22 cellular contexts compared by ENCODE assay signal in the genomic region with DNA sequence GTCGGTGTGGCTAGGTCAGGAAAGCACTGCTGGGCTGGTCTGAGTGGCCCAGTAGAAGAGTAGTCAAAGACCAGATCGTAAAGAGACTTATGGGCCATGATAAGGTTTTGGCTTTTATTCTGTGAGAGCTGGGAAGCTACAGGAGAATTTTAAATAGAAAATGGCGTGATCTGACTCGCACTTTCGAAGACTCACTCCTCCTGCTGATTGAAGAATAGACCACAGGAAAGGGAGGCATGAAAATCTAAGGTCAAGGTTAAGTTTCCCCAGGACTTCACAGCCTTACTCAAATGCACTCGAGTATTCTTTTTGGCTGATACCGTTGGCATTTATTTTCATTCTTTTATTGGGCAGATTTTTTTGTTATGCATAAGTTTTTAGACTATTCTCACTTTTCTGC.
A peak's percentile ranks its signal among the peaks of the same experiment; 100 is the strongest.
DNase-seq lines count a peak whose midpoint lies in the region; ATAC-seq and TF ChIP-seq lines count a peak whose summit lies in the region.
"Had no signal": no experiment of that assay in that cellular context is flagged by ENCODE, and none has a peak within 500 bp of the region (broad histone marks: within the 10 kb centered on the region; RNA-seq: fewer than 3 reads in every experiment).

No MANE protein-coding gene starts in this region.

- POLR2A ChIA-PET in activated CD4-positive, alpha-beta memory T cell treated with anti-CD3 and anti-CD28 coated beads, Interleukin-2, amount 10 ng/mL, durations not matched to agents 7 days and 5 days (lab: Charles Lee): no interaction called here

- H3K9me3 Mint-ChIP-seq in HFFc6: no peaks in the 10 kb centered on the region
- peaks cover 7% of the 10 kb centered on the region for H3K9me3 Mint-ChIP-seq in activated CD4-positive, alpha-beta memory T cell treated with anti-CD3 and anti-CD28 coated beads, Interleukin-2, amount 10 ng/mL, durations not matched to agents 7 days and 5 days
- H3K9me3 Mint-ChIP-seq: activated T-helper 1 cell treated with anti-CD3 and anti-CD28 coated beads, Interleukin-12 subunit alpha, Interleukin-12 subunit beta, Interleukin-2, Interleukin-4 antibody, amounts not matched to agents 30 ng/mL and 10 ng/mL and 1 ng/mL, durations not matched to agents 14 hours and 24 hours and 36 hours; T-helper 1 cell treated with Interleukin-12 subunit alpha and Interleukin-12 subunit beta and Interleukin-4 antibody, amounts not matched to agents 30 μg/mL and 1 μg/mL, for 36 hours had no signal

- peaks cover 90% of the 10 kb centered on the region for H3K4me1 ChIP-seq in RWPE2 (ENCODE audit: insufficient read depth, poor library complexity, severe bottlenecking)
- peaks cover 54% of the 10 kb centered on the region for H3K4me1 ChIP-seq in foreskin keratinocyte
- H3K4me1 ChIP-seq: spleen had no signal

- no peaks in the 10 kb centered on the region for H3K9me3 ChIP-seq in RWPE2 (ENCODE audit: severe bottlenecking)
- H3K9me3 ChIP-seq: spleen, thoracic aorta had no signal

- H3K4me1 Mint-ChIP-seq in HFFc6 (ENCODE audit: low read depth): peaks cover 92% of the 10 kb centered on the region
- no peaks in the 10 kb centered on the region for H3K4me1 Mint-ChIP-seq in activated CD4-positive, alpha-beta memory T cell treated with anti-CD3 and anti-CD28 coated beads, Interleukin-2, amount 10 ng/mL, durations not matched to agents 7 days and 5 days
- H3K4me1 Mint-ChIP-seq: B cell; memory B cell; naive thymus-derived CD8-positive, alpha-beta T cell had no signal

- CTCF ChIA-PET in activated CD4-positive, alpha-beta memory T cell treated with anti-CD3 and anti-CD28 coated beads, Interleukin-2, amount 10 ng/mL, durations not matched to agents 7 days and 5 days (lab: Charles Lee): no interaction called here

- ATAC-seq in RWPE2 (ENCODE audit: low read depth) (no peak), foreskin keratinocyte (no peak)
- ATAC-seq: naive thymus-derived CD8-positive, alpha-beta T cell had no signal

- peaks cover 7% of the 10 kb centered on the region for H3K36me3 Mint-ChIP-seq in HFFc6 (ENCODE audit: low read depth)
- H3K36me3 Mint-ChIP-seq in activated CD4-positive, alpha-beta memory T cell treated with anti-CD3 and anti-CD28 coated beads, Interleukin-2, amount 10 ng/mL, durations not matched to agents 7 days and 5 days (ENCODE audit: low read depth): no peaks in the 10 kb centered on the region
- H3K36me3 Mint-ChIP-seq: memory B cell; naive thymus-derived CD8-positive, alpha-beta T cell had no signal

- no peaks in the 10 kb centered on the region for H3K27me3 Mint-ChIP-seq in HFFc6 (ENCODE audit: insufficient read depth)
- no peaks in the 10 kb centered on the region for H3K27me3 Mint-ChIP-seq in activated CD4-positive, alpha-beta memory T cell treated with anti-CD3 and anti-CD28 coated beads, Interleukin-2, amount 10 ng/mL, durations not matched to agents 7 days and 5 days
- H3K27me3 Mint-ChIP-seq: B cell; memory B cell; naive thymus-derived CD8-positive, alpha-beta T cell had no signal

- no peaks in the 10 kb centered on the region for H3K36me3 ChIP-seq in RWPE2 (ENCODE audit: low read depth)
- H3K36me3 ChIP-seq: spleen, thoracic aorta had no signal

- H3K27ac ChIP-seq in C4-2B: no peak overlapping the region
- H3K27ac ChIP-seq in RWPE2 (ENCODE audit: poor library complexity, severe bottlenecking): peak overlapping the region; percentile 99
- peak overlapping the region; percentile 86 for H3K27ac ChIP-seq in foreskin keratinocyte
- H3K27ac ChIP-seq: spleen, thoracic aorta had no signal

- TF ChIP-seq CTCF in C4-2B (conservative IDR thresholded peaks at IDR 0.05) (peak; percentile 36), HFFc6 (IDR thresholded peaks at IDR 0.05) (no peak), RWPE2 (IDR thresholded peaks at IDR 0.05; ENCODE audit: poor library complexity, severe bottlenecking) (peak; percentile 14), foreskin keratinocyte (conservative IDR thresholded peaks at IDR 0.05) (no peak)

- H3K4me3 ChIP-seq in RWPE2 (ENCODE audit: severe bottlenecking): no peak overlapping the region
- H3K4me3 ChIP-seq: spleen, thoracic aorta had no signal

- peak overlapping the region; percentile 79; the same call in 1 of the 2 replicates for H3K4me3 Mint-ChIP-seq in HFFc6
- H3K4me3 Mint-ChIP-seq in activated CD4-positive, alpha-beta memory T cell treated with anti-CD3 and anti-CD28 coated beads, Interleukin-2, amount 10 ng/mL, durations not matched to agents 7 days and 5 days: no peak overlapping the region
- H3K4me3 Mint-ChIP-seq: activated T-helper 1 cell treated with anti-CD3 and anti-CD28 coated beads, Interleukin-12 subunit alpha, Interleukin-12 subunit beta, Interleukin-2, Interleukin-4 antibody, amounts not matched to agents 30 ng/mL and 10 ng/mL and 1 ng/mL, durations not matched to agents 14 hours and 24 hours and 36 hours; B cell; memory B cell; naive thymus-derived CD8-positive, alpha-beta T cell; T-helper 1 cell treated with Interleukin-12 subunit alpha and Interleukin-12 subunit beta and Interleukin-4 antibody, amounts not matched to agents 30 μg/mL and 1 μg/mL, for 36 hours had no signal

- H3K27me3 ChIP-seq in RWPE2 (ENCODE audit: insufficient read depth, poor library complexity, severe bottlenecking) (no peaks in the 10 kb centered on the region), foreskin keratinocyte (no peaks in the 10 kb centered on the region)
- H3K27me3 ChIP-seq: spleen had no signal

- H3K27ac Mint-ChIP-seq in HFFc6: peak overlapping the region; percentile 88
- no peak overlapping the region for H3K27ac Mint-ChIP-seq in activated CD4-positive, alpha-beta memory T cell treated with anti-CD3 and anti-CD28 coated beads, Interleukin-2, amount 10 ng/mL, durations not matched to agents 7 days and 5 days
- H3K27ac Mint-ChIP-seq: activated T-helper 1 cell treated with anti-CD3 and anti-CD28 coated beads, Interleukin-12 subunit alpha, Interleukin-12 subunit beta, Interleukin-2, Interleukin-4 antibody, amounts not matched to agents 30 ng/mL and 10 ng/mL and 1 ng/mL, durations not matched to agents 14 hours and 24 hours and 36 hours; B cell; memory B cell; naive thymus-derived CD8-positive, alpha-beta T cell; T-helper 1 cell treated with Interleukin-12 subunit alpha and Interleukin-12 subunit beta and Interleukin-4 antibody, amounts not matched to agents 30 μg/mL and 1 μg/mL, for 36 hours had no signal

- DNase-seq in HFFc6 (no peak), RWPE2 (ENCODE audit: low spot score) (no peak), foreskin keratinocyte (no peak), NCI-H1930 (lab: John Stamatoyannopoulos, UW) (no peak), SK-N-DZ (ENCODE audit: low spot score) (no peak)
- DNase-seq in activated CD4-positive, alpha-beta memory T cell treated with anti-CD3 and anti-CD28 coated beads, Interleukin-2, amount 10 ng/mL, durations not matched to agents 7 days and 5 days: no peak
- no peak for DNase-seq in activated naive CD4-positive, alpha-beta T cell treated with Interleukin-2 at 50 U/mL for 16 hours
- DNase-seq: DMS 273 treated with DMSO at 0.1 percent for 48 hours; GF-D8; head of caudate nucleus; islet precursor cell; naive thymus-derived CD8-positive, alpha-beta T cell; NCI-H2029 treated with DMSO at 0.1 percent for 48 hours; NCI-H526 treated with DMSO at 0.1 percent for 48 hours; RPMI8226; spleen had no signal

Comparison
In these comparisons a context has a peak if more than half of its experiments do, and no peak if none do; other contexts are left out.
1. CTCF ChIP-seq: peak in C4-2B (single experiment) and RWPE2 (single experiment); none in HFFc6 (single experiment) and foreskin keratinocyte (single experiment).